ENCODE assay signal across 30 cellular contexts in genomic region chr1:234468580-234468979, GRCh38.
"Had no signal": no experiment of that assay in that cellular context is flagged by ENCODE, and none has a peak within 500 bp of the region (broad histone marks: within the 10 kb centered on the region; RNA-seq: fewer than 3 reads in every experiment).

No MANE protein-coding gene starts in this region.

- H3K36me3 ChIP-seq: thoracic aorta, uterus had no signal

- H3K27ac ChIP-seq: colonic mucosa, esophagus muscularis mucosa, foreskin keratinocyte, gastroesophageal sphincter, heart right ventricle, left lung, psoas muscle, skin epidermis, spleen, thoracic aorta, tibial nerve, upper lobe of right lung, uterus had no signal

- H3K4me1 ChIP-seq: colonic mucosa, esophagus muscularis mucosa, gastroesophageal sphincter, psoas muscle, upper lobe of right lung, uterus had no signal

- H3K4me1 Mint-ChIP-seq: endodermal cell had no signal

- DNase-seq: colonic mucosa; effector CD8-positive, alpha-beta T cell; endodermal cell; foreskin keratinocyte; heart right ventricle; hippocampal formation; left cardiac atrium; left lung; mammary epithelial cell; mesendoderm; midbrain; naive thymus-derived CD8-positive, alpha-beta T cell; nephron progenitor cell; nucleus accumbens; posterior cingulate gyrus; psoas muscle; right cardiac atrium; spleen; stimulated activated CD4-positive, alpha-beta T cell treated with anti-CD3 and anti-CD28 coated beads, Interleukin-4, amount 100 ng/mL, for 4 hours; stimulated activated naive CD8-positive, alpha-beta T cell treated with anti-CD3 and anti-CD28 coated beads, Interleukin-15, Interleukin-2, amounts not matched to agents 100 U/mL and 50 U/mL, for 24 hours; substantia nigra; upper lobe of right lung; uterus had no signal

- ATAC-seq: foreskin keratinocyte; gastroesophageal sphincter; heart right ventricle; left cardiac atrium; left lung; naive thymus-derived CD8-positive, alpha-beta T cell; psoas muscle; right cardiac atrium; stimulated activated memory B cell treated with anti-CD40 and anti-IgM and Interleukin-4, amounts not matched to agents 10 μg/mL and 1 μg/mL and 100 μg/mL, for 72 hours; stimulated activated naive CD8-positive, alpha-beta T cell treated with anti-CD3 and anti-CD28 coated beads, Interleukin-15, Interleukin-2, amounts not matched to agents 100 U/mL and 50 U/mL, for 24 hours; upper lobe of right lung had no signal

- H3K4me3 ChIP-seq: colonic mucosa, esophagus muscularis mucosa, gastroesophageal sphincter, heart right ventricle, left lung, psoas muscle, skin epidermis, spleen, thoracic aorta, tibial nerve, upper lobe of right lung, uterus had no signal

- H3K9me3 Mint-ChIP-seq: dendritic cell treated with granulocyte-macrophage colony-stimulating factor and Interleukin-4, amounts not matched to agents 40 ng/mL and 50 ng/mL, for 4 days; endodermal cell; naive thymus-derived CD8-positive, alpha-beta T cell; nephron progenitor cell; stimulated activated memory B cell treated with anti-CD40 and anti-IgM and Interleukin-4, amounts not matched to agents 10 μg/mL and 1 μg/mL and 100 μg/mL, for 72 hours had no signal

- H3K27me3 ChIP-seq: colonic mucosa, esophagus muscularis mucosa, foreskin keratinocyte, gastroesophageal sphincter, heart right ventricle, left lung, spleen, tibial nerve, upper lobe of right lung, uterus had no signal

- H3K4me3 Mint-ChIP-seq: dendritic cell treated with granulocyte-macrophage colony-stimulating factor and Interleukin-4, amounts not matched to agents 40 ng/mL and 50 ng/mL, for 4 days; endodermal cell; naive thymus-derived CD8-positive, alpha-beta T cell; nephron progenitor cell; stimulated activated memory B cell treated with anti-CD40 and anti-IgM and Interleukin-4, amounts not matched to agents 10 μg/mL and 1 μg/mL and 100 μg/mL, for 72 hours had no signal

- H3K27me3 Mint-ChIP-seq: dendritic cell treated with granulocyte-macrophage colony-stimulating factor and Interleukin-4, amounts not matched to agents 40 ng/mL and 50 ng/mL, for 4 days; naive thymus-derived CD8-positive, alpha-beta T cell; stimulated activated memory B cell treated with anti-CD40 and anti-IgM and Interleukin-4, amounts not matched to agents 10 μg/mL and 1 μg/mL and 100 μg/mL, for 72 hours had no signal

- H3K9me3 ChIP-seq: colonic mucosa, esophagus muscularis mucosa, gastroesophageal sphincter, heart right ventricle, left lung, psoas muscle, spleen, thoracic aorta, tibial nerve, upper lobe of right lung, uterus had no signal

- H3K27ac Mint-ChIP-seq: dendritic cell treated with granulocyte-macrophage colony-stimulating factor and Interleukin-4, amounts not matched to agents 40 ng/mL and 50 ng/mL, for 4 days; endodermal cell; nephron progenitor cell; stimulated activated memory B cell treated with anti-CD40 and anti-IgM and Interleukin-4, amounts not matched to agents 10 μg/mL and 1 μg/mL and 100 μg/mL, for 72 hours had no signal
